Comparison of ENCODE assay signal across 27 cellular contexts in the genomic region with DNA sequence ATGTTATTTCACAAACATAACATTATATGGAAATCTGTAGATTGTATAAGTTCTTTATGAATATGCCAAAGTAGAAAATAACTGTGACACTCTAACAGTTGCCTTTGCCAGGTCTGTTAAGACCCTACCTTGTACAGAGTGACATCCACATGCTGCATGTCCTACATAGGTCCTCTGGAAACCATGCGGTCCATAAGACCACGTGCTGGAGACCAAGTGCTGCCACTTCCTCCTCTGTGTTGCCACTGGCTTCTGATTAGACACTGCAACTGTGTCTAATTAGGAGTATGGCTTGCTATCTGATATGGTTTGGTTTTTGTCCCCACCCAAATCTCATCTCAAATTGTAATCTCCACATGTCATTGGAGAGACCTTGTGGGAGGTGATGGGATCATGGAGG.
"Had no signal": no experiment of that assay in that cellular context is flagged by ENCODE, and none has a peak within 500 bp of the region (broad histone marks: within the 10 kb centered on the region; RNA-seq: fewer than 3 reads in every experiment).

No MANE protein-coding gene starts in this region.

- ATAC-seq: stimulated activated effector memory CD8-positive, alpha-beta T cell treated with anti-CD3 and anti-CD28 coated beads, Interleukin-12 subunit alpha, Interleukin-12 subunit beta, amount 100 ng/mL, for 72 hours; stimulated activated memory B cell treated with anti-CD40 and anti-IgM and Interleukin-4, amounts not matched to agents 10 μg/mL and 1 μg/mL and 100 μg/mL, for 72 hours; stimulated activated naive B cell treated with anti-CD40 and anti-IgM and Interleukin-4, amounts not matched to agents 10 μg/mL and 1 μg/mL and 100 μg/mL, for 72 hours; stimulated activated naive CD8-positive, alpha-beta T cell treated with anti-CD3 and anti-CD28 coated beads, Interleukin-15, amount 100 ng/mL, for 72 hours; stimulated activated naive CD8-positive, alpha-beta T cell treated with anti-CD3 and anti-CD28 coated beads, Interleukin-15, Interleukin-2, amounts not matched to agents 100 U/mL and 50 U/mL, for 24 hours; upper lobe of right lung had no signal

- H3K27ac ChIP-seq: stomach, suprapubic skin, testis, thoracic aorta, thyroid gland, tibial artery, tibial nerve, transverse colon, upper lobe of left lung, upper lobe of right lung, uterus, vagina had no signal

- H3K9me3 ChIP-seq: stomach, suprapubic skin, testis, thoracic aorta, thyroid gland, tibial artery, tibial nerve, transverse colon, upper lobe of left lung, upper lobe of right lung, uterus, vagina had no signal

- H3K36me3 ChIP-seq: stomach, suprapubic skin, thoracic aorta, thyroid gland, tibial artery, tibial nerve, transverse colon, upper lobe of left lung, upper lobe of right lung, uterus, vagina had no signal

- DNase-seq: stimulated activated CD4-positive, alpha-beta T cell treated with anti-CD3 and anti-CD28 coated beads, Interleukin-2, amount 100 ng/mL, for 48 hours; stimulated activated CD4-positive, alpha-beta T cell treated with anti-CD3 and anti-CD28 coated beads, Interleukin-4, amount 100 ng/mL, for 1 hour; stimulated activated CD4-positive, alpha-beta T cell treated with anti-CD3 and anti-CD28 coated beads, Interleukin-4, amount 100 ng/mL, for 24 hours; stimulated activated CD4-positive, alpha-beta T cell treated with anti-CD3 and anti-CD28 coated beads, Interleukin-4, amount 100 ng/mL, for 4 hours; stimulated activated CD8-positive, alpha-beta memory T cell treated with anti-CD3 and anti-CD28 coated beads, Interleukin-4, amount 100 ng/mL, for 48 hours; stimulated activated naive B cell treated with anti-CD40 and anti-IgM and Interleukin-4, amounts not matched to agents 10 μg/mL and 1 μg/mL and 100 μg/mL, for 72 hours; stimulated activated naive CD4-positive, alpha-beta T cell; stimulated activated naive CD4-positive, alpha-beta T cell treated with Interleukin-2 at 50 U/mL for 16 hours; stimulated activated naive CD8-positive, alpha-beta T cell treated with anti-CD3 and anti-CD28 coated beads, Interleukin-15, amount 100 ng/mL, for 72 hours; stimulated activated naive CD8-positive, alpha-beta T cell treated with anti-CD3 and anti-CD28 coated beads, Interleukin-15, Interleukin-2, amounts not matched to agents 100 U/mL and 50 U/mL, for 24 hours; stomach; substantia nigra; testis; thyroid gland; tibial artery; transverse colon; trophoblast cell; upper lobe of left lung; upper lobe of right lung; uterus had no signal

- H3K27me3 ChIP-seq: stomach, suprapubic skin, testis, thyroid gland, tibial artery, tibial nerve, transverse colon, upper lobe of left lung, upper lobe of right lung, uterus, vagina had no signal

- FAIRE-seq: urothelium cell line had no signal

- H3K4me3 ChIP-seq: stomach, suprapubic skin, testis, thoracic aorta, thyroid gland, tibial artery, tibial nerve, transverse colon, upper lobe of left lung, upper lobe of right lung, uterus, vagina had no signal

- H3K4me1 ChIP-seq: stomach, suprapubic skin, testis, thyroid gland, tibial artery, tibial nerve, transverse colon, upper lobe of left lung, upper lobe of right lung, uterus, vagina had no signal
